In the genomic region with DNA sequence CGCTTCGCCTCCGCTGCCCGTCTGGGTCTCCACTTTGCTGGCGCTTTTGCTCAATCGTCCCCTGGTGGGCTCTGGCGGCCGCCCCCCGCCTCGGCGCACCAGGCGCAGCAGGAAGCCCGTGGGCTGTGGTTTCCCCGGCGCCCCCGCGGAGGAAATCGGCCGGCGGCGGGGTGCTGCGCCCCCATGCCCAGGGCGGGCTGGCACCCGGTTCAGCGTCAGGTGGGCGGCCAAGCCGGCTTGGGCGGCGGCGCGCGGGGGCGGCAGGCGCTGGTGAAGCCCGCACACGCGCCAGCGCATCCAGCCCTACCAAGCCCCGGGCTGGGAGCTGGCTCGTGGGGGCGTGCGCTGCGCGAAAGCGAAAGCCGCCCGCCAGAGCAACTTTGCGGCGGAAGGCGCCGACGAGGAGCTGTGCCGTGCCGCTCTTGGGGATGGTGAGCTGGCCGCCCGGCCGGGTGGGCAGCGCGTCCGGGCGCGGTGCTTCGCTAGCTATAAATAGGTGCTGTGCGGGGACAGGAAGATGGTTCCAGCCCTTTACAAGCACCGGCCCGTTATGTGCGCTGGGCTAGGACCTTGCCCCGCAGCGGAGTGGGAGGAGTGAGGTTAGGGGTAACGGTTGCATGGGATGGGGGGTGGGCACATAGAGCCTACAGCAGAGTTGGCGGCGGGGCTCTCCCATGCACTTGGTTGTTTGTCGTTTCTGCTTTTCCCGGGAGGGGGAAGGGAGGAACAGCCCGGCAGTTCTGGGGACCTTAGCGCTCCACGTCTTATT, we compare ENCODE assay signal across 8 cellular contexts. TPM values are rescaled to one million over a fixed set of nuclear protein-coding genes. Genes with fewer than 3 reads are reported as not detected.
DNase-seq lines count a peak whose midpoint lies in the region; ATAC-seq and TF ChIP-seq lines count a peak whose summit lies in the region.

No MANE protein-coding gene starts in this region.

- 0% methylated on average over 76 to 77 of the region's 77 CpGs for WGBS in esophagus, 2 donors

- peak overlapping the region; percentile 80 to 91 (median 85) for H3K4me3 Mint-ChIP-seq in nephron

- H3K4me1 Mint-ChIP-seq in nephron, result peaks cover 28% of the 10 kb centered on the region

- no peaks in the 10 kb centered on the region for H3K27me3 ChIP-seq in DND-41 (ENCODE audit: insufficient read depth, low read length, poor library complexity)
- H3K27me3 ChIP-seq in esophagus (ENCODE audit: control insufficient read depth in 1 of 2, insufficient read depth in 2 of 2, low read length in 2 of 2), result no peaks in the 10 kb centered on the region

- peaks cover 14% of the 10 kb centered on the region for H3K27me3 Mint-ChIP-seq in nephron (ENCODE audit: low read depth)

- ATAC-seq in DND-41 (ENCODE audit: insufficient read depth, low read depth) (peak; percentile 78), GM21737 (IDR thresholded peaks at IDR 0.05; ENCODE audit: unreplicated experiment) (peak; percentile 30)

- H3K36me3 Mint-ChIP-seq in nephron (ENCODE audit: low read depth), result peaks cover 3% of the 10 kb centered on the region

- H3K27ac ChIP-seq in DND-41 (ENCODE audit: low read length), result 0 out of 2 replicates have a peak overlapping the region, but pooled peaks have one; percentile 31
- peak overlapping the region; percentile 75 to 77 for H3K27ac ChIP-seq in esophagus (ENCODE audit: low read depth in 2 of 2, low read length in 1 of 2)
- peak overlapping the region; percentile 51 for H3K27ac ChIP-seq in substantia nigra (ENCODE audit: low read depth, low read length, poor library complexity, severe bottlenecking)

- H3K9ac ChIP-seq in DND-41 (ENCODE audit: low read depth, low read length), result peak overlapping the region; percentile 46

- DNase-seq in DND-41 (peak; percentile 76), NCI-H1092 treated with DMSO at 0.1 percent for 48 hours (lab: John Stamatoyannopoulos, UW) (peak; percentile 43), activated T-cell treated with anti-CD3 and anti-CD28 coated beads for 24 hours (ENCODE audit: low read depth) (peak; percentile 49), substantia nigra (lab: John Stamatoyannopoulos, UW) (peak in 5 of 49 donors; percentile 45 to 81 (median 57)), NCI-H1694 (lab: John Stamatoyannopoulos, UW) (no peak)

- H3K4me1 ChIP-seq in DND-41 (ENCODE audit: insufficient read depth, low read length), result peaks cover 29% of the 10 kb centered on the region
- peaks cover 0 to 25% of the 10 kb centered on the region in 2 donors for H3K4me1 ChIP-seq in esophagus (ENCODE audit: control insufficient read depth in 2 of 2, insufficient read depth in 2 of 2, low read length in 1 of 2)

- H3K36me3 ChIP-seq in DND-41 (ENCODE audit: insufficient read depth, low read length), result peaks cover 43% of the 10 kb centered on the region
- peaks cover 0 to 16% of the 10 kb centered on the region in 2 donors for H3K36me3 ChIP-seq in esophagus (ENCODE audit: control insufficient read depth in 2 of 2, insufficient read depth in 2 of 2, low read length in 1 of 2)

- H3K9me3 ChIP-seq in DND-41 (ENCODE audit: insufficient read depth, low read length, severe bottlenecking), result no peaks in the 10 kb centered on the region
- H3K9me3 ChIP-seq in esophagus (ENCODE audit: control insufficient read depth in 2 of 2, insufficient read depth in 1 of 2, low read depth in 1 of 2, low read length in 1 of 2), result no peaks in the 10 kb centered on the region

- H3K27ac Mint-ChIP-seq in nephron, result peak overlapping the region; percentile 45 to 89 (median 73)

- H3K9me3 Mint-ChIP-seq in nephron, result no peaks in the 10 kb centered on the region

- no peaks in the 10 kb centered on the region for H3K79me2 ChIP-seq in DND-41 (ENCODE audit: insufficient read depth, low read length)

- peaks cover 95% of the 10 kb centered on the region for H4K20me1 ChIP-seq in DND-41 (ENCODE audit: insufficient read depth, low read length)

- H3K4me3 ChIP-seq in DND-41 (ENCODE audit: low read depth in 1 of 2, low read length in 2 of 2) (peak overlapping the region; percentile 23 to 62; a peak in 3 of 4 replicates), esophagus (ENCODE audit: low read depth in 1 of 2, low read length in 2 of 2) (peak overlapping the region; percentile 58 to 66)

- H3K4me2 ChIP-seq in DND-41 (ENCODE audit: insufficient read depth, low read length), result peak overlapping the region; percentile 99

- no peak for TF ChIP-seq CTCF in DND-41 (IDR thresholded peaks at IDR 0.05; ENCODE audit: borderline replicate concordance, extremely low read depth, low read length, poor library complexity, severe bottlenecking)
- TF ChIP-seq CTCF in nephron (IDR thresholded peaks at IDR 0.05; ENCODE audit: unreplicated experiment in 3 of 3), result no peak

- H2AFZ ChIP-seq in DND-41 (ENCODE audit: low read depth, low read length), result peak overlapping the region; percentile 61; the same call in 1 of the 2 replicates

RNA-seq across cellular contexts. Expression of a gene that starts 25.0 kb away (rescaled TPM):
- polyA plus RNA-seq in esophagus, result 1 to 10 TPM in 1 of 2 donors, under 1 TPM in 1; 0.73 to 1.4 TPM
